ENCODE assay signal across 21 cellular contexts in genomic region chr6:110002676-110003075, GRCh38. TPM values are rescaled to one million over a fixed set of nuclear protein-coding genes. Genes with fewer than 3 reads are reported as not detected.
DNase-seq lines count a peak whose midpoint lies in the region; ATAC-seq and TF ChIP-seq lines count a peak whose summit lies in the region.
"Had no signal": no experiment of that assay in that cellular context is flagged by ENCODE, and none has a peak within 500 bp of the region (broad histone marks: within the 10 kb centered on the region; RNA-seq: fewer than 3 reads in every experiment).

No MANE protein-coding gene starts in this region.

- H3K27ac ChIP-seq in mammary epithelial cell (ENCODE audit: insufficient read depth, low read depth, low read length), result no peak overlapping the region
- H3K27ac ChIP-seq in effector memory CD4-positive, alpha-beta T cell (ENCODE audit: insufficient read depth, low read length, poor library complexity, severe bottlenecking), result no peak overlapping the region
- H3K27ac ChIP-seq: 22Rv1; BLaER1 treated with 17β-estradiol and CSF1 and Interleukin-3, amounts not matched to agents 10 nM and 100 nM had no signal

- no peak overlapping the region for H3K27ac Mint-ChIP-seq in MCF 10A (ENCODE audit: low read depth, unreplicated experiment)
- no peak overlapping the region for H3K27ac Mint-ChIP-seq in activated CD8-positive, alpha-beta T cell treated with anti-CD3 and anti-CD28 coated beads for 36 hours
- H3K27ac Mint-ChIP-seq: CD14-positive monocyte; CD4-positive, alpha-beta T cell; CD8-positive, alpha-beta memory T cell; HFFc6 had no signal

- no peaks in the 10 kb centered on the region for H3K9me3 ChIP-seq in mammary epithelial cell (replicated peaks; ENCODE audit: insufficient read depth, low read length)
- H3K9me3 ChIP-seq in effector memory CD4-positive, alpha-beta T cell (ENCODE audit: control insufficient read depth, low read length), result no peaks in the 10 kb centered on the region
- H3K9me3 ChIP-seq: BE2C, HAP-1 had no signal

- POLR2A ChIA-PET in MCF 10A (lab: Yijun Ruan, JAX), result interaction anchor here (0.7 kb wide), 1 partner anchor 955 kb away, joined by 3 read pairs; no protein-coding TSS in a partner anchor
- POLR2A ChIA-PET in activated CD8-positive, alpha-beta T cell treated with anti-CD3 and anti-CD28 coated beads for 36 hours (lab: Charles Lee), result no interaction called here

- H3K9me3 Mint-ChIP-seq in MCF 10A (ENCODE audit: unreplicated experiment), result no peaks in the 10 kb centered on the region
- H3K9me3 Mint-ChIP-seq in activated CD8-positive, alpha-beta T cell treated with anti-CD3 and anti-CD28 coated beads for 36 hours, result no peaks in the 10 kb centered on the region
- H3K9me3 Mint-ChIP-seq: HFFc6 had no signal

- no peak overlapping the region for H3K4me2 ChIP-seq in mammary epithelial cell (ENCODE audit: insufficient read depth, low read depth, low read length)
- H3K4me2 ChIP-seq: BLaER1 treated with 17β-estradiol and CSF1 and Interleukin-3, amounts not matched to agents 10 nM and 100 nM had no signal

- no TSS peak for BruUV-seq in MCF 10A (replicated peaks; lab: Mats Ljungman, UMichigan)
- no TSS peak for BruUV-seq in mammary epithelial cell (replicated peaks; lab: Mats Ljungman, UMichigan)

- WGBS in mammary epithelial cell (ENCODE audit: low coverage, missing lambda C conversion rate), result 54% methylated on average over 5 of the region's 5 CpGs

- H2AFZ ChIP-seq in mammary epithelial cell (ENCODE audit: low read depth, low read length), result no peak overlapping the region

- DNase-seq in MCF 10A (ENCODE audit: unreplicated experiment) (peak; percentile 17), mammary epithelial cell (no peak), RKO (ENCODE audit: low spot score) (peak; percentile 45), head of caudate nucleus (peak in 24 of 42 donors; percentile 17 to 79 (median 46)), HuH-7 (ENCODE audit: low spot score) (no peak), DMS153 (lab: John Stamatoyannopoulos, UW) (no peak)
- DNase-seq in effector memory CD4-positive, alpha-beta T cell, result no peak
- DNase-seq in activated CD8-positive, alpha-beta T cell treated with anti-CD3 and anti-CD28 coated beads for 36 hours, result no peak
- DNase-seq: BE2C; Calu3; CD4-positive, alpha-beta T cell; CD8-positive, alpha-beta memory T cell; COR-L47; DND-41; GOT3; HFFc6 had no signal

- H3K4me3 ChIP-seq in mammary epithelial cell (replicated peaks in 1 of 3; ENCODE audit: insufficient read depth in 1 of 3, low read depth in 2 of 3, low read length in 3 of 3), result no peak overlapping the region
- no peak overlapping the region for H3K4me3 ChIP-seq in effector memory CD4-positive, alpha-beta T cell (ENCODE audit: insufficient read depth, low read depth, low read length, poor library complexity, severe bottlenecking)
- H3K4me3 ChIP-seq: BLaER1 treated with 17β-estradiol and CSF1 and Interleukin-3, amounts not matched to agents 10 nM and 100 nM; HAP-1 had no signal

- no peaks in the 10 kb centered on the region for H4K20me1 ChIP-seq in mammary epithelial cell (ENCODE audit: insufficient read depth, low read length)
- H4K20me1 ChIP-seq: BLaER1 treated with 17β-estradiol and CSF1 and Interleukin-3, amounts not matched to agents 10 nM and 100 nM had no signal

- TF ChIP-seq CTCF in MCF 10A (IDR thresholded peaks at IDR 0.05; ENCODE audit: unreplicated experiment) (no peak), mammary epithelial cell (conservative IDR thresholded peaks at IDR 0.05 in 1 of 2, IDR thresholded peaks at IDR 0.05 in 1 of 2; ENCODE audit: extremely low read depth in 1 of 2, insufficient read depth in 1 of 2, low read depth in 1 of 2, low read length in 2 of 2) (no peak)
- TF ChIP-seq CTCF in activated CD8-positive, alpha-beta T cell treated with anti-CD3 and anti-CD28 coated beads for 36 hours (IDR thresholded peaks at IDR 0.05), result no peak

- peaks cover 4% of the 10 kb centered on the region for H3K27me3 ChIP-seq in mammary epithelial cell (ENCODE audit: insufficient read depth, low read length)
- peaks cover 5% of the 10 kb centered on the region for H3K27me3 ChIP-seq in effector memory CD4-positive, alpha-beta T cell (replicated peaks; ENCODE audit: control insufficient read depth, insufficient read depth, low read length, poor library complexity, severe bottlenecking)
- H3K27me3 ChIP-seq: BE2C; BLaER1 treated with 17β-estradiol and CSF1 and Interleukin-3, amounts not matched to agents 10 nM and 100 nM had no signal

- no peaks in the 10 kb centered on the region for H3K79me2 ChIP-seq in mammary epithelial cell (ENCODE audit: insufficient read depth, low read length)

- dilution Hi-C loops in mammary epithelial cell (cut with HindIII; ENCODE audit: low sequenced_read_pairs), result no loop called here

- no peak overlapping the region for H3K4me3 Mint-ChIP-seq in MCF 10A (ENCODE audit: unreplicated experiment)
- no peak overlapping the region for H3K4me3 Mint-ChIP-seq in activated CD8-positive, alpha-beta T cell treated with anti-CD3 and anti-CD28 coated beads for 36 hours
- H3K4me3 Mint-ChIP-seq: CD14-positive monocyte; CD4-positive, alpha-beta T cell; CD8-positive, alpha-beta memory T cell; HFFc6 had no signal

- no peaks in the 10 kb centered on the region for H3K36me3 Mint-ChIP-seq in MCF 10A (ENCODE audit: insufficient read depth, unreplicated experiment)
- H3K36me3 Mint-ChIP-seq in activated CD8-positive, alpha-beta T cell treated with anti-CD3 and anti-CD28 coated beads for 36 hours (ENCODE audit: low read depth), result no peaks in the 10 kb centered on the region
- H3K36me3 Mint-ChIP-seq: CD8-positive, alpha-beta memory T cell had no signal

- in situ Hi-C loops in mammary epithelial cell (cut with MboI; ENCODE audit: low sequenced_read_pairs in 2 of 2), result no loop called here

- H3K4me1 Mint-ChIP-seq in MCF 10A (ENCODE audit: insufficient read depth, unreplicated experiment), result no peaks in the 10 kb centered on the region
- H3K4me1 Mint-ChIP-seq in activated CD8-positive, alpha-beta T cell treated with anti-CD3 and anti-CD28 coated beads for 36 hours (ENCODE audit: low read depth), result no peaks in the 10 kb centered on the region
- H3K4me1 Mint-ChIP-seq: CD14-positive monocyte; CD8-positive, alpha-beta memory T cell had no signal

- no peaks in the 10 kb centered on the region for H3K4me1 ChIP-seq in mammary epithelial cell (ENCODE audit: insufficient read depth, low read length)
- no peaks in the 10 kb centered on the region for H3K4me1 ChIP-seq in effector memory CD4-positive, alpha-beta T cell (ENCODE audit: control insufficient read depth, insufficient read depth, low read length, poor library complexity, severe bottlenecking)
- H3K4me1 ChIP-seq: BE2C, HAP-1 had no signal

- H3K9ac ChIP-seq in mammary epithelial cell (ENCODE audit: insufficient read depth, low read length), result no peak overlapping the region
- H3K9ac ChIP-seq: BLaER1 treated with 17β-estradiol and CSF1 and Interleukin-3, amounts not matched to agents 10 nM and 100 nM had no signal

- intact Hi-C loops in MCF 10A (cut with micrococcal nuclease) (no loop called here), mammary epithelial cell (cut with micrococcal nuclease) (no loop called here), head of caudate nucleus (cut with DNase I) (no loop called here)
- intact Hi-C loops in activated CD8-positive, alpha-beta T cell treated with anti-CD3 and anti-CD28 coated beads for 36 hours (cut with micrococcal nuclease), result no loop called here

- CTCF ChIA-PET in MCF 10A (lab: Yijun Ruan, JAX), result interaction anchor here (0.5 to 0.8 kb wide), 4 partner anchors 30 to 223 kb away, joined by 3 to 5 read pairs (median 4); no protein-coding TSS in a partner anchor
- CTCF ChIA-PET in mammary epithelial cell (lab: Charles Lee; ENCODE audit: low non-redundant PET), result no interaction called here
- CTCF ChIA-PET in activated CD8-positive, alpha-beta T cell treated with anti-CD3 and anti-CD28 coated beads for 36 hours (lab: Charles Lee), result no interaction called here

- no peak for ATAC-seq in activated CD8-positive, alpha-beta T cell treated with anti-CD3 and anti-CD28 coated beads for 36 hours

- no peaks in the 10 kb centered on the region for H3K36me3 ChIP-seq in mammary epithelial cell (ENCODE audit: insufficient read depth, low read length)
- no peaks in the 10 kb centered on the region for H3K36me3 ChIP-seq in effector memory CD4-positive, alpha-beta T cell (ENCODE audit: control insufficient read depth, insufficient read depth, low read length)
- H3K36me3 ChIP-seq: BE2C; BLaER1 treated with 17β-estradiol and CSF1 and Interleukin-3, amounts not matched to agents 10 nM and 100 nM; HAP-1 had no signal

- H3K27me3 Mint-ChIP-seq in MCF 10A (ENCODE audit: insufficient read depth, unreplicated experiment), result peaks cover 37% of the 10 kb centered on the region
- H3K27me3 Mint-ChIP-seq in activated CD8-positive, alpha-beta T cell treated with anti-CD3 and anti-CD28 coated beads for 36 hours, result peaks cover 36% of the 10 kb centered on the region

RNA-seq across cellular contexts. Expression of gene GPR6, which starts 24.6 kb away (rescaled TPM):
- total RNA-seq in MCF 10A (2022) (not detected in 2 replicates), mammary epithelial cell (not detected)
- polyA plus RNA-seq in mammary epithelial cell, result not detected
- not detected for polyA minus RNA-seq in mammary epithelial cell
- not detected for total RNA-seq in activated CD8-positive, alpha-beta T cell treated with anti-CD3 and anti-CD28 coated beads for 36 hours
- total RNA-seq: Calu3; CD4-positive, alpha-beta T cell; CD8-positive, alpha-beta memory T cell; HFFc6 had no signal
- polyA plus RNA-seq: AG04450; CD14-positive monocyte; CD8-positive, alpha-beta memory T cell had no signal

Comparison
In these comparisons a context has a peak if more than half of its experiments do, and no peak if none do; other contexts are left out.
1. DNase-seq: peak in MCF 10A (single experiment), RKO (single experiment) and head of caudate nucleus (24 of 42); none in mammary epithelial cell (single experiment), HuH-7 (single experiment), effector memory CD4-positive, alpha-beta T cell (0 of 3), DMS153 (single experiment) and activated CD8-positive, alpha-beta T cell treated with anti-CD3 and anti-CD28 coated beads for 36 hours (single experiment).